In the genomic region with DNA sequence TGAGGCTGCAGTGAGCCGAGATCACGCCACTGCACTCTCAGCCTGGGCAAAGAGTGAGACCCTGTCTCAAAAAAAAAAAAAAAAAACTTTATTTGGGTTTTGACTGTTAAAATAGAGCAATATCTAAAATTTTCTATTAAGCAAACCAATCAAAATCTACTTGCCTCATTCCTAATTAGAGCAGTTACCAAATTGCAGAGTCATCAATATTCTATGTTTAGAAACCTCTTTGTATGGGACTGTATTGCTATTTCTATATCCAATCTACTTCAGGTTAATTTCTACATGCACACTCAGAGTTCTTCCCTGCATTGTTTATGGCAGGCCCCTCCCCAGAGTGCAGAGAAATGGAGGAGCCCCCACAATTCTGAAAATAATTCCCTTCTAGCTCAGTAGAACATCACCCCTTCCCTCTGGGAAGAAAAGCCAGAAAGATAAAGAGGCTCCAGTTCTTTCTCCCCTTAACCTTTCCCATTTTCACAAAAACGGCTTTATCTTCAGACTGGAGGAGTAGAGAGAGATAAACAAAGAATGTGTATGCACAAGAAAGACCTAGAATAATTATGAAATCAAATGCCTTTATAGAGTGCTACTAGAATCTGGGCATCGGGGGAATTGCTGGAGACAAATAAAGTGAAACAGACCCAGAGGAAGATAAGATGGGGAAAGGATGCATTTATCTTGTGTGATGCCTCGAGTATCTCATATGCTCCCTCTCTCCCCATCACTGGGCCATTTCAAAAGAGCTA, we compare ENCODE assay signal across 23 cellular contexts. TPM values are rescaled to one million over a fixed set of nuclear protein-coding genes. Genes with fewer than 3 reads are reported as not detected.
A peak's percentile ranks its signal among the peaks of the same experiment; 100 is the strongest.
DNase-seq lines count a peak whose midpoint lies in the region; ATAC-seq, FAIRE-seq and TF ChIP-seq lines count a peak whose summit lies in the region.
"Had no signal": no experiment of that assay in that cellular context is flagged by ENCODE, and none has a peak within 500 bp of the region (broad histone marks: within the 10 kb centered on the region; RNA-seq: fewer than 3 reads in every experiment).

No MANE protein-coding gene starts in this region.

- no peak for FAIRE-seq in GM12891 (lab: Jason Lieb, UNC)
- FAIRE-seq: G401.6 had no signal

- ATAC-seq in GM21717 (IDR thresholded peaks at IDR 0.05; ENCODE audit: unreplicated experiment) (no peak), HG03045 (IDR thresholded peaks at IDR 0.05; ENCODE audit: unreplicated experiment) (no peak)
- ATAC-seq in stimulated activated effector memory CD8-positive, alpha-beta T cell treated with anti-CD3 and anti-CD28 coated beads, Interleukin-12 subunit alpha, Interleukin-12 subunit beta, amount 100 ng/mL, for 72 hours, result no peak
- ATAC-seq: CD8-positive, alpha-beta T cell; GM23338; SK-N-SH treated with all-trans-retinoic acid at 6 μM for 48 hours had no signal

- TF ChIP-seq CTCF in brain (conservative IDR thresholded peaks at IDR 0.05) (no peak), fibroblast of the aortic adventitia (IDR thresholded peaks at IDR 0.05; ENCODE audit: insufficient read depth, low read length) (no peak)

- peak overlapping the region in 1 of 5 experiments; percentile 24 for H3K4me3 Mint-ChIP-seq in brain
- no peak overlapping the region for H3K4me3 Mint-ChIP-seq in stimulated activated effector memory CD8-positive, alpha-beta T cell treated with anti-CD3 and anti-CD28 coated beads, Interleukin-12 subunit alpha, Interleukin-12 subunit beta, amount 100 ng/mL, for 72 hours
- H3K4me3 Mint-ChIP-seq: CD8-positive, alpha-beta T cell; GM23338; IgD-negative memory B cell had no signal

- peaks cover 0 to 10% (median 3%) of the 10 kb centered on the region in 5 experiments for H3K9me3 Mint-ChIP-seq in brain
- no peaks in the 10 kb centered on the region for H3K9me3 Mint-ChIP-seq in stimulated activated effector memory CD8-positive, alpha-beta T cell treated with anti-CD3 and anti-CD28 coated beads, Interleukin-12 subunit alpha, Interleukin-12 subunit beta, amount 100 ng/mL, for 72 hours
- H3K9me3 Mint-ChIP-seq: CD8-positive, alpha-beta T cell; IgD-negative memory B cell had no signal

- TF ChIP-seq POLR2A in GM12891 (IDR thresholded peaks at IDR 0.05; ENCODE audit: low read depth, low read length), result no peak

- H3K27ac Mint-ChIP-seq in brain, result peak overlapping the region in 4 of 5 experiments; percentile 26 to 79 (median 70)
- H3K27ac Mint-ChIP-seq in stimulated activated effector memory CD8-positive, alpha-beta T cell treated with anti-CD3 and anti-CD28 coated beads, Interleukin-12 subunit alpha, Interleukin-12 subunit beta, amount 100 ng/mL, for 72 hours, result no peak overlapping the region
- H3K27ac Mint-ChIP-seq: CD8-positive, alpha-beta T cell; GM23338; IgD-negative memory B cell had no signal

- peaks cover 81% of the 10 kb centered on the region for H3K4me1 Mint-ChIP-seq in brain
- peaks cover 18% of the 10 kb centered on the region for H3K4me1 Mint-ChIP-seq in stimulated activated effector memory CD8-positive, alpha-beta T cell treated with anti-CD3 and anti-CD28 coated beads, Interleukin-12 subunit alpha, Interleukin-12 subunit beta, amount 100 ng/mL, for 72 hours

- H3K36me3 Mint-ChIP-seq in brain, result peaks cover 46% of the 10 kb centered on the region
- peaks cover 15% of the 10 kb centered on the region for H3K36me3 Mint-ChIP-seq in stimulated activated effector memory CD8-positive, alpha-beta T cell treated with anti-CD3 and anti-CD28 coated beads, Interleukin-12 subunit alpha, Interleukin-12 subunit beta, amount 100 ng/mL, for 72 hours
- H3K36me3 Mint-ChIP-seq: CD8-positive, alpha-beta T cell had no signal

- H3K27me3 Mint-ChIP-seq in brain, result no peaks in the 10 kb centered on the region
- H3K27me3 Mint-ChIP-seq: IgD-negative memory B cell had no signal

- no peak overlapping the region for H3K4me3 ChIP-seq in fibroblast of the aortic adventitia (ENCODE audit: low read depth, low read length)
- H3K4me3 ChIP-seq: GM23338 had no signal

- peak; percentile 74 for DNase-seq in NCI-H226
- DNase-seq in fibroblast of the aortic adventitia (ENCODE audit: low read depth), result peak; percentile 58
- no peak for DNase-seq in GM12891 (ENCODE audit: insufficient read length, low spot score)
- no peak for DNase-seq in stimulated activated effector memory CD8-positive, alpha-beta T cell treated with anti-CD3 and anti-CD28 coated beads, Interleukin-12 subunit alpha, Interleukin-12 subunit beta, amount 100 ng/mL, for 72 hours (ENCODE audit: low spot score in 2 of 2)
- DNase-seq: C1 segment of cervical spinal cord; Caco-2; CD8-positive, alpha-beta T cell; HCEC 1CT; NCI-H1092; NCI-H1417 treated with DMSO at 0.1 percent for 48 hours; NCI-H1694 treated with DMSO at 0.1 percent for 48 hours; NCI-H2081; NCI-H2171 treated with DMSO at 0.1 percent for 48 hours; NCI-H446; NCI-H524 treated with DMSO at 0.1 percent for 48 hours; NCI-H774 had no signal

TF ChIP-seq in GM12891, 5 proteins besides CTCF, POLR2A, EP300 and RAD21:
- TF ChIP-seq PAX5 (IDR thresholded peaks at IDR 0.05; ENCODE audit: insufficient read depth, low read length, severe bottlenecking), result no peak
- no peak for TF ChIP-seq TAF1 (IDR thresholded peaks at IDR 0.05; ENCODE audit: low read depth, low read length)
- TF ChIP-seq SPI1 (IDR thresholded peaks at IDR 0.05; ENCODE audit: low read depth, low read length), result no peak
- no peak for TF ChIP-seq POU2F2 (IDR thresholded peaks at IDR 0.05; ENCODE audit: low read depth, low read length)
- no peak for TF ChIP-seq POLR2AphosphoS5 (IDR thresholded peaks at IDR 0.05; ENCODE audit: low read depth, low read length)

RNA-seq across cellular contexts. Expression of gene SCRN1, which starts 17.9 kb away (rescaled TPM):
- 142 TPM for polyA plus RNA-seq in brain (ENCODE audit: insufficient read depth, low read depth, low replicate concordance)
- total RNA-seq in fibroblast of the aortic adventitia (ENCODE audit: low replicate concordance), result 39.7 and 93.1 TPM in 2 replicates
- 38.2 TPM for polyA plus RNA-seq in GM12891 (2012; ENCODE audit: low read depth, missing spikeins)

RNA-seq across cellular contexts. Expression of gene FKBP14, which starts 54.8 kb away (rescaled TPM):
- polyA plus RNA-seq in brain (ENCODE audit: insufficient read depth, low read depth, low replicate concordance), result 1.5 TPM
- 39.9 and 57.5 TPM in 2 replicates for total RNA-seq in fibroblast of the aortic adventitia (ENCODE audit: low replicate concordance)
- 3.4 TPM for polyA plus RNA-seq in GM12891 (2012; ENCODE audit: low read depth, missing spikeins)

RNA-seq across cellular contexts. Expression of gene PLEKHA8, which starts 56.5 kb away (rescaled TPM):
- 5.0 TPM for polyA plus RNA-seq in brain (ENCODE audit: insufficient read depth, low read depth, low replicate concordance)
- 10.6 and 15.5 TPM in 2 replicates for total RNA-seq in fibroblast of the aortic adventitia (ENCODE audit: low replicate concordance)
- 2.5 TPM for polyA plus RNA-seq in GM12891 (2012; ENCODE audit: low read depth, missing spikeins)

Comparison
In these comparisons a context has a peak if more than half of its experiments do, and no peak if none do; other contexts are left out.
1. DNase-seq: peak in NCI-H226 (single experiment) and fibroblast of the aortic adventitia (single experiment); none in GM12891 (single experiment) and stimulated activated effector memory CD8-positive, alpha-beta T cell treated with anti-CD3 and anti-CD28 coated beads, Interleukin-12 subunit alpha, Interleukin-12 subunit beta, amount 100 ng/mL, for 72 hours (0 of 2).